In genomic region chr4:184649971-184650855, GRCh38 we compare ENCODE assay signal across 8 cellular contexts. TPM values are rescaled to one million over a fixed set of nuclear protein-coding genes. Genes with fewer than 3 reads are reported as not detected.
DNase-seq lines count a peak whose midpoint lies in the region; ATAC-seq and TF ChIP-seq lines count a peak whose summit lies in the region.

No MANE protein-coding gene starts in this region.

- peak overlapping the region; percentile 36 for H2BK5ac ChIP-seq in IMR-90 (ENCODE audit: low read depth, low read length, poor library complexity, severe bottlenecking)

- peak overlapping the region; percentile 87 for H3K4me2 ChIP-seq in IMR-90 (ENCODE audit: low read depth, low read length)

- in situ Hi-C loops in IMR-90 (cut with MboI; ENCODE audit: low sequenced_read_pairs) = no loop called here

- no peak overlapping the region for H2BK20ac ChIP-seq in IMR-90 (ENCODE audit: low read depth, low read length)

- peak; percentile 13 for ATAC-seq in GM21447 (IDR thresholded peaks at IDR 0.05; ENCODE audit: unreplicated experiment)
- peak; percentile 18 for ATAC-seq in IMR-90 (ENCODE audit: low read depth)

- H3K4me3 ChIP-seq in IMR-90 (ENCODE audit: insufficient read depth, low read depth, low read length) = peak overlapping the region; percentile 63
- peak overlapping the region; percentile 72 for H3K4me3 ChIP-seq in rectal smooth muscle tissue (ENCODE audit: low read length)

- peaks cover 15% of the 10 kb centered on the region; the same call in 1 of the 2 replicates for H4K20me1 ChIP-seq in IMR-90 (ENCODE audit: insufficient read depth, low read length)

- H3K36me3 ChIP-seq in IMR-90 (ENCODE audit: control insufficient read depth, insufficient read depth, low read length) (no peaks in the 10 kb centered on the region), rectal smooth muscle tissue (ENCODE audit: control insufficient read depth, insufficient read depth, low read length) (no peaks in the 10 kb centered on the region)

- H3K27me3 ChIP-seq in IMR-90 (ENCODE audit: control insufficient read depth, insufficient read depth, low read length) (no peaks in the 10 kb centered on the region), rectal smooth muscle tissue (ENCODE audit: control insufficient read depth, insufficient read depth, low read length) (no peaks in the 10 kb centered on the region)

- H4K91ac ChIP-seq in IMR-90 (ENCODE audit: insufficient read depth, low read depth, low read length) = peak overlapping the region; percentile 98

- WGBS in IMR-90 (ENCODE audit: extremely low coverage in 2 of 2, insufficient read length in 1 of 2), 2 experiments = 32% methylated on average over 6 of the region's 21 CpGs; no CpG with 5 or more reads in 1 of the 2 experiments

- TF ChIP-seq POLR2A in IMR-90 (IDR thresholded peaks at IDR 0.05; ENCODE audit: low read depth, low read length) = no peak

- TF ChIP-seq CTCF in IMR-90 (conservative IDR thresholded peaks at IDR 0.05; ENCODE audit: low read depth, low read length) = no peak

- intact Hi-C loops in IMR-90 (cut with micrococcal nuclease) = loop anchor here (1.0 to 10.0 kb wide), 6 partner anchors 84 to 387 kb away; partner anchors contain the start of genes ACSL1, CENPU and IRF2

- H3K79me1 ChIP-seq in IMR-90 (ENCODE audit: low read depth in 1 of 2, low read length in 2 of 2) = peaks cover 27 to 31% of the 10 kb centered on the region in 2 experiments

- H3K9ac ChIP-seq in IMR-90 (ENCODE audit: low read depth, low read length) (peak overlapping the region; percentile 92), rectal smooth muscle tissue (ENCODE audit: low read length) (peak overlapping the region; percentile 53)

- peak overlapping the region; percentile 98 for H3K4ac ChIP-seq in IMR-90 (ENCODE audit: low read depth, low read length)

- peak overlapping the region; percentile 92 for H2AK5ac ChIP-seq in IMR-90 (ENCODE audit: low read depth, low read length)

- H3K23ac ChIP-seq in IMR-90 (ENCODE audit: low read depth, low read length) = peak overlapping the region; percentile 99

- no peaks in the 10 kb centered on the region for H3K9me3 ChIP-seq in IMR-90 (ENCODE audit: control insufficient read depth, insufficient read depth, low read length)

- H4K8ac ChIP-seq in IMR-90 (ENCODE audit: low read depth in 2 of 2, low read length in 2 of 2) = peak overlapping the region; percentile 89 to 94

- peak overlapping the region; percentile 95 for H3K56ac ChIP-seq in IMR-90 (ENCODE audit: extremely low read depth, insufficient read depth, low read length)

- H2AFZ ChIP-seq in IMR-90 (replicated peaks; ENCODE audit: low read length, poor library complexity) = peak overlapping the region; percentile 93

- peak overlapping the region; percentile 77 for H4K5ac ChIP-seq in IMR-90 (ENCODE audit: low read depth, low read length)

- POLR2A ChIA-PET in IMR-90 (lab: Charles Lee; ENCODE audit: unreplicated experiment) = interaction anchor here (0.6 to 1.3 kb wide), 5 partner anchors 13 to 1343 kb away, joined by 3 to 11 read pairs (median 5); no protein-coding TSS in a partner anchor

- BruUV-seq in IMR-90 (replicated peaks; lab: Mats Ljungman, UMichigan) = TSS peak; percentile 86

- H3K27ac ChIP-seq in IMR-90 (ENCODE audit: insufficient read depth, low read length) = peak overlapping the region; percentile 70
- peak overlapping the region; percentile 90 for H3K27ac ChIP-seq in rectal smooth muscle tissue (ENCODE audit: low read depth, low read length)

- peaks cover 6% of the 10 kb centered on the region for H3K4me1 ChIP-seq in IMR-90 (ENCODE audit: control insufficient read depth, insufficient read depth, low read length)
- peaks cover 12% of the 10 kb centered on the region for H3K4me1 ChIP-seq in rectal smooth muscle tissue (ENCODE audit: control insufficient read depth, insufficient read depth, low read length)

- H2AK9ac ChIP-seq in IMR-90 (replicated peaks; ENCODE audit: low read depth, low read length, poor library complexity) = peak overlapping the region; percentile 94

- DNase-seq in NCI-H1436 (lab: John Stamatoyannopoulos, UW) = peak; percentile 24
- no peak for DNase-seq in NCI-H1436 treated with DMSO at 0.1 percent for 48 hours (lab: John Stamatoyannopoulos, UW)
- DNase-seq in IMR-90 = peak; percentile 65
- DNase-seq in activated CD8-positive, alpha-beta memory T cell treated with anti-CD3 and anti-CD28 coated beads, Interleukin-2, amount 50 U/mL, for 48 hours = peak; percentile 63
- peak; percentile 41 for DNase-seq in glomerular visceral epithelial cell (ENCODE audit: extremely low spot score)
- DNase-seq in NCI-H1048 (lab: John Stamatoyannopoulos, UW) = no peak

- dilution Hi-C loops in IMR-90 (cut with HindIII; ENCODE audit: low sequenced_read_pairs, unreplicated experiment) = no loop called here

- H2BK15ac ChIP-seq in IMR-90 (ENCODE audit: low read depth, low read length) = peak overlapping the region; percentile 73; the same call in 1 of the 3 replicates

- TF ChIP-seq RAD21 in IMR-90 (IDR thresholded peaks at IDR 0.05; ENCODE audit: low read length) = 0 out of 2 replicates have a peak, but pooled peaks have one; percentile 8

- H3K18ac ChIP-seq in IMR-90 (ENCODE audit: low read depth, low read length) = peak overlapping the region; percentile 14

- no peaks in the 10 kb centered on the region for H3K9me1 ChIP-seq in IMR-90 (ENCODE audit: insufficient read depth, low read length)

- peak overlapping the region; percentile 99 for H3K14ac ChIP-seq in IMR-90 (replicated peaks; ENCODE audit: low read depth, low read length)

- CTCF ChIA-PET in IMR-90 (lab: Yijun Ruan, JAX) = interaction anchor here (0.6 kb wide), 1 partner anchor 164 kb away, joined by 3 read pairs; no protein-coding TSS in a partner anchor

- H2BK120ac ChIP-seq in IMR-90 (ENCODE audit: low read depth, low read length) = peak overlapping the region; percentile 73

TF ChIP-seq in IMR-90, 13 proteins besides CTCF, POLR2A, EP300 and RAD21:
- TF ChIP-seq CHD1 (IDR thresholded peaks at IDR 0.05; ENCODE audit: low read depth, low read length) (no peak), MXI1 (IDR thresholded peaks at IDR 0.05; ENCODE audit: borderline replicate concordance, low read depth, low read length) (peak; percentile 61; the same call in 1 of the 2 replicates)

RNA-seq across cellular contexts. Expression of gene PRIMPOL, which starts 0.7 kb away (rescaled TPM):
- 5.6 and 10.0 TPM in 2 replicates for total RNA-seq in IMR-90 (2012; rRNA removed)
- polyA plus RNA-seq in IMR-90 (2012; rRNA removed) = 6.6 and 8.8 TPM in 2 replicates
- polyA plus RNA-seq in IMR-90 (2012; cell fraction: cytosol; rRNA removed) = 0.90 and 1.5 TPM in 2 replicates
- 1.4 and 15.6 TPM in 2 replicates for polyA plus RNA-seq in IMR-90 (2012; cell fraction: nucleus; rRNA removed; ENCODE audit: low replicate concordance)

RNA-seq across cellular contexts. Expression of gene CASP3, which starts 1.0 kb away (rescaled TPM):
- 26.7 and 58.9 TPM in 2 replicates for total RNA-seq in IMR-90 (2012; rRNA removed)
- 21.1 and 27.4 TPM in 2 replicates for polyA plus RNA-seq in IMR-90 (2012; rRNA removed)
- polyA plus RNA-seq in IMR-90 (2012; cell fraction: cytosol; rRNA removed) = 6.3 and 9.6 TPM in 2 replicates
- 4.5 and 21.2 TPM in 2 replicates for polyA plus RNA-seq in IMR-90 (2012; cell fraction: nucleus; rRNA removed; ENCODE audit: low replicate concordance)

Comparison
In these comparisons a context has a peak if more than half of its experiments do, and no peak if none do; other contexts are left out.
1. DNase-seq: peak in NCI-H1436 (single experiment), IMR-90 (single experiment), activated CD8-positive, alpha-beta memory T cell treated with anti-CD3 and anti-CD28 coated beads, Interleukin-2, amount 50 U/mL, for 48 hours (single experiment) and glomerular visceral epithelial cell (single experiment); none in NCI-H1436 treated with DMSO at 0.1 percent for 48 hours (single experiment) and NCI-H1048 (single experiment).